Comparison of ENCODE assay signal across 8 cellular contexts in the genomic region with DNA sequence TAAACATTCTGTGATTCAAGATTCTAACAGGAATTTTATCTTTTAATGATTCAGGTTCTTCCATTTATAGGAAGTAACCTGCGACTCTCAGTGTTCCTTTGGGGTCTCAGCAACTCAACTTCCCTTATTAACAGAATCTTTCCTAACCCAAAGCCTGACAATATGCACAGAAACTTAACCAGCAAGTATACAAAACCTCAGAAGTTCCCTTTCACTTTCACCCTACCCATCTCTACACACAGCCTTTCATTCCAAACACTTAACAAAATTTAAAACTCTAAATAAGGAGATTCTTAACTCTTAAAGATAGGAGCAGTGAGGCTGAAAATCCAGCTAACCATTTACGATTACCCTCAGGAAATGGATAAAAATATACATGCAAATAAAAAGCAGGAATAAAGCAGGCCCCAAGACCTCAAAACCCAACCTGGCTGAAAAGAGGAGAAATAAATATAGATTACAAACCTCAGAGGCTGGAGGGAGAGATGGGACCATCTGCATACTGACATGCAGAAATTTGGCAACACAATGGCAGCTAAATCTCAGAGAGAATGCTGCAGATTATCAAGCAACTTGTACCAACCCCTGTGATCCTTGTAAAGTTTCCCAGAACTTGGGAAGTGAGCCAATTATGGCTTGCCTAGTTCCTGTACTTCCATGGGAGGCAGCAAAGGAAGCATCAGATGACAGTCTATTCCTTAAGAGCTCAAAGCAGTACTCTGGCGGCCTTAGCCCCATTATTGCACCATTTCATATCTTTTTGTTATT.
DNase-seq lines count a peak whose midpoint lies in the region; ATAC-seq, FAIRE-seq and TF ChIP-seq lines count a peak whose summit lies in the region.

No MANE protein-coding gene starts in this region.

- CTCF ChIA-PET in HEK293T (lab: Yijun Ruan, JAX) = no interaction called here

- H3K4me1 ChIP-seq in small intestine (ENCODE audit: control insufficient read depth in 2 of 2, insufficient read depth in 1 of 2, low read depth in 1 of 2, low read length in 1 of 2) = peaks cover 0 to 2% of the 10 kb centered on the region in 2 donors

- TF ChIP-seq CTCF in endothelial cell (IDR thresholded peaks at IDR 0.05; ENCODE audit: unreplicated experiment) = no peak

- no peaks in the 10 kb centered on the region for H3K9me3 Mint-ChIP-seq in endothelial cell (ENCODE audit: unreplicated experiment)

- POLR2A ChIA-PET in HEK293T (lab: Yijun Ruan, JAX) = interaction anchor here (1.3 kb wide), 1 partner anchor 101 kb away, joined by 3 read pairs; a partner anchor contains a TSS

- H3K36me3 ChIP-seq in small intestine (ENCODE audit: control insufficient read depth in 2 of 2, insufficient read depth in 2 of 2, low read length in 2 of 2) = no peaks in the 10 kb centered on the region

- no peak overlapping the region for H3K4me3 Mint-ChIP-seq in endothelial cell (ENCODE audit: unreplicated experiment)

- H3K4me1 Mint-ChIP-seq in endothelial cell (ENCODE audit: unreplicated experiment) = peaks cover 17% of the 10 kb centered on the region

- 38 to 49% (median 45%) methylated on average over 3 of the region's 3 CpGs for WGBS in small intestine, 3 donors

- DNase-seq in HEK293T (ENCODE audit: extremely low spot score) (peak; percentile 50), MV-4-11 (lab: John Stamatoyannopoulos, UW) (peak; percentile 48), endothelial cell (ENCODE audit: low spot score) (no peak), small intestine (peak; percentile 31), DMS79 (lab: John Stamatoyannopoulos, UW) (no peak), NCI-H1105 treated with DMSO at 0.1 percent for 48 hours (lab: John Stamatoyannopoulos, UW) (no peak), putamen (ENCODE audit: low spot score) (no peak)

- H3K4me3 ChIP-seq in small intestine (ENCODE audit: low read depth in 1 of 2, low read length in 2 of 2) = no peak overlapping the region

- H3K36me3 Mint-ChIP-seq in endothelial cell (ENCODE audit: low read depth, unreplicated experiment) = no peaks in the 10 kb centered on the region

- H3K27me3 Mint-ChIP-seq in endothelial cell (ENCODE audit: unreplicated experiment) = no peaks in the 10 kb centered on the region

- no peaks in the 10 kb centered on the region for H3K9me3 ChIP-seq in small intestine (ENCODE audit: control insufficient read depth, low read depth)

- FAIRE-seq in small intestine (lab: Jason Lieb, UNC) = no peak

- peak overlapping the region; percentile 64 for H3K27ac Mint-ChIP-seq in endothelial cell (ENCODE audit: unreplicated experiment)

- peak overlapping the region in 1 of 2 donors; percentile 2 for H3K27ac ChIP-seq in small intestine (ENCODE audit: low read depth in 1 of 2, low read length in 1 of 2)

- ATAC-seq in GM18511 (IDR thresholded peaks at IDR 0.05; ENCODE audit: unreplicated experiment) = peak; percentile 85

- no peaks in the 10 kb centered on the region for H3K27me3 ChIP-seq in small intestine (ENCODE audit: control insufficient read depth in 2 of 2, insufficient read depth in 2 of 2, low read length in 2 of 2)

TF ChIP-seq in HEK293T, 16 proteins besides CTCF, POLR2A, EP300 and RAD21:
- TF ChIP-seq FOXK2 (IDR thresholded peaks at IDR 0.05) (no peak), NFRKB (IDR thresholded peaks at IDR 0.05) (no peak), HDGF (IDR thresholded peaks at IDR 0.05; ENCODE audit: borderline replicate concordance) (no peak)

Comparison
In these comparisons a context has a peak if more than half of its experiments do, and no peak if none do; other contexts are left out.
1. DNase-seq: peak in HEK293T (single experiment), MV-4-11 (single experiment) and small intestine (single experiment); none in endothelial cell (single experiment), DMS79 (single experiment), NCI-H1105 treated with DMSO at 0.1 percent for 48 hours (single experiment) and putamen (single experiment).